In the genomic region with DNA sequence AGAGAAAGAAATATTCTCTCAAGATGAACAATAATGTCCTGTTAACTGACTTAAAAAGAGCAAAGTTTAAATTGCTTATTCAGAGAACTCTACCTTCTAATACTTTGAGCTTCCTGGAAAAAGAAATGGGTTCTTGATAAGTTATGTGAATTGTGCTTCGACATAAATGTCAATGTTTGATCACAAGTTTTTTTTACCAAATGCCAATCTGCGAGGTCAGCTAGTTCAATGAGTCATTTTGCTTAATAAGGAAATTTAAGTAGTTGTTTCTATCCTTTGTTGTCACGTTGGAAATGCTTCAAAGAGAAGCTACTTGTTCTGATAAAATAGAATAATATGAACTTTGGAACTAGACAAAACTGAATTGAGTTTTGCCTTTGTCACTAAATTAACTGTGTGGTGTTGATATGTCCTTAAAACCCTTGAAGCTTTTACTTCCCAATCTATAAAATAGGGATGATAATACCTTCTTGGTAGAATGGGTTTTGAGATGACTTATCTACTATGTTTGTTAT, we compare ENCODE assay signal across 2 cellular contexts.
TF ChIP-seq lines count a peak whose summit lies in the region.

No MANE protein-coding gene starts in this region.

TF ChIP-seq in A549, 52 proteins besides CTCF, POLR2A, EP300 and RAD21 (continued from another document):
- TF ChIP-seq, protein P1, sequence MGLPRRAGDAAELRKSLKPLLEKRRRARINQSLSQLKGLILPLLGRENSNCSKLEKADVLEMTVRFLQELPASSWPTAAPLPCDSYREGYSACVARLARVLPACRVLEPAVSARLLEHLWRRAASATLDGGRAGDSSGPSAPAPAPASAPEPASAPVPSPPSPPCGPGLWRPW (IDR thresholded peaks at IDR 0.05): no peak
- TF ChIP-seq MAFK (IDR thresholded peaks at IDR 0.05; ENCODE audit: partially characterized antibody) (peak; percentile 86), ZNF302 (CRISPR knock-in tag; IDR thresholded peaks at IDR 0.05) (no peak), JUNB (IDR thresholded peaks at IDR 0.05) (peak; percentile 61), POLR2AphosphoS2 (conservative IDR thresholded peaks at IDR 0.05; ENCODE audit: low read length) (no peak), FOSL2 (IDR thresholded peaks at IDR 0.05) (peak; percentile 41; the same call in 1 of the 2 replicates), FOSL2 (CRISPR knock-in tag; IDR thresholded peaks at IDR 0.05) (peak; percentile 73), HOXB13 (CRISPR knock-in tag; IDR thresholded peaks at IDR 0.05; ENCODE audit: low read depth) (no peak)
- TF ChIP-seq, protein P2, sequence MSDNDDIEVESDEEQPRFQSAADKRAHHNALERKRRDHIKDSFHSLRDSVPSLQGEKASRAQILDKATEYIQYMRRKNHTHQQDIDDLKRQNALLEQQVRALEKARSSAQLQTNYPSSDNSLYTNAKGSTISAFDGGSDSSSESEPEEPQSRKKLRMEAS (IDR thresholded peaks at IDR 0.05): 0 out of 2 replicates have a peak, but pooled peaks have one; percentile 18
TF ChIP-seq in A549: peak in this region for 5.

TF ChIP-seq in SK-N-SH treated with all-trans-retinoic acid at 6 μM for 48 hours, 23 proteins besides CTCF, POLR2A, EP300 and RAD21 (continued from another document):
- TF ChIP-seq, protein P3, sequence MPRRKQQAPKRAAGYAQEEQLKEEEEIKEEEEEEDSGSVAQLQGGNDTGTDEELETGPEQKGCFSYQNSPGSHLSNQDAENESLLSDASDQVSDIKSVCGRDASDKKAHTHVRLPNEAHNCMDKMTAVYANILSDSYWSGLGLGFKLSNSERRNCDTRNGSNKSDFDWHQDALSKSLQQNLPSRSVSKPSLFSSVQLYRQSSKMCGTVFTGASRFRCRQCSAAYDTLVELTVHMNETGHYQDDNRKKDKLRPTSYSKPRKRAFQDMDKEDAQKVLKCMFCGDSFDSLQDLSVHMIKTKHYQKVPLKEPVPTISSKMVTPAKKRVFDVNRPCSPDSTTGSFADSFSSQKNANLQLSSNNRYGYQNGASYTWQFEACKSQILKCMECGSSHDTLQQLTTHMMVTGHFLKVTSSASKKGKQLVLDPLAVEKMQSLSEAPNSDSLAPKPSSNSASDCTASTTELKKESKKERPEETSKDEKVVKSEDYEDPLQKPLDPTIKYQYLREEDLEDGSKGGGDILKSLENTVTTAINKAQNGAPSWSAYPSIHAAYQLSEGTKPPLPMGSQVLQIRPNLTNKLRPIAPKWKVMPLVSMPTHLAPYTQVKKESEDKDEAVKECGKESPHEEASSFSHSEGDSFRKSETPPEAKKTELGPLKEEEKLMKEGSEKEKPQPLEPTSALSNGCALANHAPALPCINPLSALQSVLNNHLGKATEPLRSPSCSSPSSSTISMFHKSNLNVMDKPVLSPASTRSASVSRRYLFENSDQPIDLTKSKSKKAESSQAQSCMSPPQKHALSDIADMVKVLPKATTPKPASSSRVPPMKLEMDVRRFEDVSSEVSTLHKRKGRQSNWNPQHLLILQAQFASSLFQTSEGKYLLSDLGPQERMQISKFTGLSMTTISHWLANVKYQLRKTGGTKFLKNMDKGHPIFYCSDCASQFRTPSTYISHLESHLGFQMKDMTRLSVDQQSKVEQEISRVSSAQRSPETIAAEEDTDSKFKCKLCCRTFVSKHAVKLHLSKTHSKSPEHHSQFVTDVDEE (CRISPR knock-in tag; IDR thresholded peaks at IDR 0.05): no peak
- TF ChIP-seq, protein P4, sequence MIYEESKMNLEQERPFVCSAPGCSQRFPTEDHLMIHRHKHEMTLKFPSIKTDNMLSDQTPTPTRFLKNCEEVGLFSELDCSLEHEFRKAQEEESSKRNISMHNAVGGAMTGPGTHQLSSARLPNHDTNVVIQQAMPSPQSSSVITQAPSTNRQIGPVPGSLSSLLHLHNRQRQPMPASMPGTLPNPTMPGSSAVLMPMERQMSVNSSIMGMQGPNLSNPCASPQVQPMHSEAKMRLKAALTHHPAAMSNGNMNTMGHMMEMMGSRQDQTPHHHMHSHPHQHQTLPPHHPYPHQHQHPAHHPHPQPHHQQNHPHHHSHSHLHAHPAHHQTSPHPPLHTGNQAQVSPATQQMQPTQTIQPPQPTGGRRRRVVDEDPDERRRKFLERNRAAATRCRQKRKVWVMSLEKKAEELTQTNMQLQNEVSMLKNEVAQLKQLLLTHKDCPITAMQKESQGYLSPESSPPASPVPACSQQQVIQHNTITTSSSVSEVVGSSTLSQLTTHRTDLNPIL (CRISPR knock-in tag; IDR thresholded peaks at IDR 0.05; ENCODE audit: low read depth): no peak
- no peak for TF ChIP-seq TOX (CRISPR knock-in tag; IDR thresholded peaks at IDR 0.05; ENCODE audit: borderline replicate concordance)
- no peak for TF ChIP-seq ZC3H10 (CRISPR knock-in tag; IDR thresholded peaks at IDR 0.05)
- TF ChIP-seq, protein P5, sequence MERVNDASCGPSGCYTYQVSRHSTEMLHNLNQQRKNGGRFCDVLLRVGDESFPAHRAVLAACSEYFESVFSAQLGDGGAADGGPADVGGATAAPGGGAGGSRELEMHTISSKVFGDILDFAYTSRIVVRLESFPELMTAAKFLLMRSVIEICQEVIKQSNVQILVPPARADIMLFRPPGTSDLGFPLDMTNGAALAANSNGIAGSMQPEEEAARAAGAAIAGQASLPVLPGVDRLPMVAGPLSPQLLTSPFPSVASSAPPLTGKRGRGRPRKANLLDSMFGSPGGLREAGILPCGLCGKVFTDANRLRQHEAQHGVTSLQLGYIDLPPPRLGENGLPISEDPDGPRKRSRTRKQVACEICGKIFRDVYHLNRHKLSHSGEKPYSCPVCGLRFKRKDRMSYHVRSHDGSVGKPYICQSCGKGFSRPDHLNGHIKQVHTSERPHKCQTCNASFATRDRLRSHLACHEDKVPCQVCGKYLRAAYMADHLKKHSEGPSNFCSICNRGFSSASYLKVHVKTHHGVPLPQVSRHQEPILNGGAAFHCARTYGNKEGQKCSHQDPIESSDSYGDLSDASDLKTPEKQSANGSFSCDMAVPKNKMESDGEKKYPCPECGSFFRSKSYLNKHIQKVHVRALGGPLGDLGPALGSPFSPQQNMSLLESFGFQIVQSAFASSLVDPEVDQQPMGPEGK (CRISPR knock-in tag; IDR thresholded peaks at IDR 0.05; ENCODE audit: borderline replicate concordance): no peak
- TF ChIP-seq GLIS3 (CRISPR knock-in tag; IDR thresholded peaks at IDR 0.05): no peak
- TF ChIP-seq SNAI2 (CRISPR knock-in tag; IDR thresholded peaks at IDR 0.05): no peak
- TF ChIP-seq, protein P6, sequence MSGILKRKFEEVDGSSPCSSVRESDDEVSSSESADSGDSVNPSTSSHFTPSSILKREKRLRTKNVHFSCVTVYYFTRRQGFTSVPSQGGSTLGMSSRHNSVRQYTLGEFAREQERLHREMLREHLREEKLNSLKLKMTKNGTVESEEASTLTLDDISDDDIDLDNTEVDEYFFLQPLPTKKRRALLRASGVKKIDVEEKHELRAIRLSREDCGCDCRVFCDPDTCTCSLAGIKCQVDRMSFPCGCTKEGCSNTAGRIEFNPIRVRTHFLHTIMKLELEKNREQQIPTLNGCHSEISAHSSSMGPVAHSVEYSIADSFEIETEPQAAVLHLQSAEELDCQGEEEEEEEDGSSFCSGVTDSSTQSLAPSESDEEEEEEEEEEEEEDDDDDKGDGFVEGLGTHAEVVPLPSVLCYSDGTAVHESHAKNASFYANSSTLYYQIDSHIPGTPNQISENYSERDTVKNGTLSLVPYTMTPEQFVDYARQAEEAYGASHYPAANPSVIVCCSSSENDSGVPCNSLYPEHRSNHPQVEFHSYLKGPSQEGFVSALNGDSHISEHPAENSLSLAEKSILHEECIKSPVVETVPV (CRISPR knock-in tag; IDR thresholded peaks at IDR 0.05): no peak
- no peak for TF ChIP-seq OSR1 (CRISPR knock-in tag; IDR thresholded peaks at IDR 0.05)
- TF ChIP-seq ESRRG (CRISPR knock-in tag; IDR thresholded peaks at IDR 0.05): no peak
